8 cellular contexts compared by ENCODE assay signal in the genomic region with DNA sequence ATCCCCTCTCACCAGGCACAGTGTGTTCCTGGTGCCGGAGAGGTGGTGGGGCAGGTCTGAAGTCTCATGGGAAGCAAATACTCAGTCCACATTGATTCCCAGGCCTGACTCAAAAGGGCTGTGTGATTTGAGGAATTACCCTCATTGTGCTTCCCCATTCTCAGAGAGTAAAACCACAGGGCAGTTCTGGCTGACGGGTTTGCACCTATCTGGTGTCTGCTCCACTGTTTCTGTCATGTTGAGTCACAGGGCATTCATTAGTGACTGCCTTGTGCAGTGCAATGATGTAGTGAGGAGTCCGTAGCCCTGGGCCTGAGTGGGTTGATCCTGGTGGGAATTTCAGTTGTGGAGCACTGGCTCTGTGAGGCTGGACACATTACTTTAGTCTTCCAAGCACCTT.
DNase-seq lines count a peak whose midpoint lies in the region; ATAC-seq and TF ChIP-seq lines count a peak whose summit lies in the region.

No MANE protein-coding gene starts in this region.

- H3K4me3 ChIP-seq in astrocyte of the spinal cord (ENCODE audit: low read depth, low read length), result no peak overlapping the region
- no peak overlapping the region for H3K4me3 ChIP-seq in mesenchymal stem cell (ENCODE audit: insufficient read depth in 1 of 2, low read depth in 1 of 2, low read length in 2 of 2)

- TF ChIP-seq CTCF in GM10266 (IDR thresholded peaks at IDR 0.05; ENCODE audit: control insufficient read depth, insufficient read depth, low read depth, missing control alignments) (no peak), astrocyte of the spinal cord (IDR thresholded peaks at IDR 0.05; ENCODE audit: low read depth, low read length) (no peak)

- H2BK15ac ChIP-seq in mesenchymal stem cell (ENCODE audit: low read depth, poor library complexity, severe bottlenecking), result no peak overlapping the region

- no peak overlapping the region for H4K8ac ChIP-seq in mesenchymal stem cell (ENCODE audit: low read length)

- no peaks in the 10 kb centered on the region for H3K4me1 ChIP-seq in mesenchymal stem cell (ENCODE audit: control insufficient read depth, insufficient read depth, low read depth, low read length)

- H4K91ac ChIP-seq in mesenchymal stem cell (ENCODE audit: low read length), result no peak overlapping the region

- H2AK5ac ChIP-seq in mesenchymal stem cell (ENCODE audit: low read length, severe bottlenecking), result no peak overlapping the region

- H3K27me3 ChIP-seq in mesenchymal stem cell (ENCODE audit: control insufficient read depth in 1 of 2, insufficient read depth in 1 of 2, low read length in 2 of 2), result no peaks in the 10 kb centered on the region

- in situ Hi-C loops in astrocyte of the spinal cord (cut with HindIII; ENCODE audit: low sequenced_read_pairs), result no loop called here

- no peak overlapping the region for H2BK5ac ChIP-seq in mesenchymal stem cell (ENCODE audit: low read depth, low read length, poor library complexity, severe bottlenecking)

- no peaks in the 10 kb centered on the region for H3K79me1 ChIP-seq in mesenchymal stem cell (replicated peaks; ENCODE audit: low read length, poor library complexity, severe bottlenecking)

- H2BK120ac ChIP-seq in mesenchymal stem cell (ENCODE audit: low read depth, low read length), result no peak overlapping the region

- H3K36me3 ChIP-seq in mesenchymal stem cell (ENCODE audit: control insufficient read depth in 1 of 2, insufficient read depth in 2 of 2, low read depth in 1 of 2, low read length in 2 of 2), result no peaks in the 10 kb centered on the region

- no peak overlapping the region for H3K4me2 ChIP-seq in mesenchymal stem cell (ENCODE audit: low read length, poor library complexity, severe bottlenecking)

- H3K9ac ChIP-seq in mesenchymal stem cell (ENCODE audit: low read length), result no peak overlapping the region

- H3K27ac ChIP-seq in mesenchymal stem cell (ENCODE audit: low read length, poor library complexity, severe bottlenecking), result no peak overlapping the region

- ATAC-seq in GM19468 (IDR thresholded peaks at IDR 0.05; ENCODE audit: extremely low read depth, unreplicated experiment) (peak; percentile 61), HG03342 (IDR thresholded peaks at IDR 0.05; ENCODE audit: unreplicated experiment) (peak; percentile 95)

- peak; percentile 42 for DNase-seq in GM10266 (ENCODE audit: extremely low spot score)
- peak; percentile 49 for DNase-seq in astrocyte of the spinal cord (ENCODE audit: low read depth, low spot score)
- DNase-seq in inferior parietal cortex (ENCODE audit: extremely low spot score), result no peak
- no peak for DNase-seq in foreskin melanocyte
- DNase-seq in mesenchymal stem cell, result no peak
- no peak for DNase-seq in activated T-cell treated with anti-CD3 and anti-CD28 coated beads for 4 hours

- no peak overlapping the region for H3K23ac ChIP-seq in mesenchymal stem cell (ENCODE audit: low read length in 2 of 2)

- H2AFZ ChIP-seq in mesenchymal stem cell (ENCODE audit: low read depth, low read length), result no peak overlapping the region

- H2BK12ac ChIP-seq in mesenchymal stem cell (ENCODE audit: low read length in 2 of 2), result no peak overlapping the region

- no peak overlapping the region for H3K14ac ChIP-seq in mesenchymal stem cell (ENCODE audit: low read length in 2 of 2)

- H3K9me3 ChIP-seq in mesenchymal stem cell (ENCODE audit: control insufficient read depth, low read length), result no peaks in the 10 kb centered on the region

- H3K18ac ChIP-seq in mesenchymal stem cell (ENCODE audit: low read depth in 1 of 2, low read length in 2 of 2), result no peak overlapping the region

- H3K4ac ChIP-seq in mesenchymal stem cell (ENCODE audit: low read depth in 1 of 2, low read length in 2 of 2), result no peak overlapping the region

- whole genome bisulfite sequencing in mesenchymal stem cell, result 77% methylated on average over 2 of the region's 3 CpGs

Comparison
In these comparisons a context has a peak if more than half of its experiments do, and no peak if none do; other contexts are left out.
1. DNase-seq: peak in GM10266 (single experiment) and astrocyte of the spinal cord (single experiment); none in inferior parietal cortex (single experiment), foreskin melanocyte (single experiment), mesenchymal stem cell (single experiment) and activated T-cell treated with anti-CD3 and anti-CD28 coated beads for 4 hours (single experiment).